In the genomic region with DNA sequence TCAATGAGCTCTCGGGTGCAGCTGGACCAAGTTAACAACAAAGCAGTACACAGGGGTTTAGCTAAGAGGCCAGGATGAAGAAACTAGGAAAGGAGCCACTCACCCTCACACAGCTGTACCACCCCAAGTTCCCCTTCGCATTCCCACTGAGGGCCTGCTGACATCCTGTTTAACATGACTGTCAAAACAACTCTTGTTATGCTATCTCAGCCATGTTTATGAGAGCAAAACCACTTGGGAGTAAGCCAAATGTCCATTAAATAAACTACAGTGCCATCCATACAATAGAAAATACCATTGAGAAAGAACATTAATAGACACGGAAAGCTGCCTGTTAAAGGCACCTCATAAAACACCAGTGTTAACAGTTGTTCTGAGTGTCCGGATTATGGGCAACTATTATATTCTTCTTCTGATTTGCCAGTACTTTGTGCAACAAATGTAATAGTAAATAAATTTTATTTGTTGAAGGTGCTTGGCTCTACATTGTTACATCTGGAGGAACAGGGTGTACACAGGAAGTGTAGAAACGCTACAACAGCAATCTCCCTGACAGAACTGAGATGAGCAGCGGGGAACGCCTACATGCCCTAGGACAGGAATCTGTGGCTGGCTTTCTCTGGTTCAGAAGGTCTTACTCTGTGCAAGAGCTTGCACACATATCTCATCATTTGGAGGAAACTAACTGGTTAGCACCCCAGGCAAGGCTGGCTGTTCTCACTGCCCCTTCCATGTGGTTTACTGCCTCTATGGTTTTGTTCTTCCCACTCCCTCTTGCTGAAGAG, we compare ENCODE assay signal across 9 cellular contexts.
DNase-seq lines count a peak whose midpoint lies in the region; ATAC-seq and TF ChIP-seq lines count a peak whose summit lies in the region.
"Had no signal": no experiment of that assay in that cellular context is flagged by ENCODE, and none has a peak within 500 bp of the region (broad histone marks: within the 10 kb centered on the region; RNA-seq: fewer than 3 reads in every experiment).

No MANE protein-coding gene starts in this region.

- peak overlapping the region; percentile 30 for H3K4me3 Mint-ChIP-seq in CD4-positive, alpha-beta T cell
- no peak overlapping the region for H3K4me3 Mint-ChIP-seq in activated naive CD8-positive, alpha-beta T cell treated with anti-CD3 and anti-CD28 coated beads for 36 hours
- H3K4me3 Mint-ChIP-seq in natural killer cell = peak overlapping the region; percentile 61

- peak overlapping the region; percentile 89 for H3K27ac Mint-ChIP-seq in CD4-positive, alpha-beta T cell
- peak overlapping the region; percentile 35 for H3K27ac Mint-ChIP-seq in activated naive CD8-positive, alpha-beta T cell treated with anti-CD3 and anti-CD28 coated beads for 36 hours
- peak overlapping the region; percentile 86 to 89 for H3K27ac Mint-ChIP-seq in natural killer cell
- H3K27ac Mint-ChIP-seq: stimulated activated naive CD8-positive, alpha-beta T cell treated with anti-CD3 and anti-CD28 coated beads, Interleukin-15, Interleukin-2, amounts not matched to agents 100 ng/mL and 50 ng/mL, for 24 hours had no signal

- peak overlapping the region; percentile 32 for H3K27ac ChIP-seq in CD4-positive, alpha-beta T cell (ENCODE audit: low read depth, low read length)

- CTCF ChIA-PET in CD4-positive, alpha-beta T cell (lab: Charles Lee) = no interaction called here

- no peaks in the 10 kb centered on the region for H3K36me3 Mint-ChIP-seq in CD4-positive, alpha-beta T cell (ENCODE audit: low read depth)
- no peaks in the 10 kb centered on the region for H3K36me3 Mint-ChIP-seq in activated naive CD8-positive, alpha-beta T cell treated with anti-CD3 and anti-CD28 coated beads for 36 hours
- no peaks in the 10 kb centered on the region for H3K36me3 Mint-ChIP-seq in natural killer cell

- ATAC-seq in CD4-positive, alpha-beta T cell (ENCODE audit: poor library complexity) = peak; percentile 63
- peak; percentile 60 for ATAC-seq in GM21360 (IDR thresholded peaks at IDR 0.05; ENCODE audit: unreplicated experiment)
- ATAC-seq in natural killer cell = peak; percentile 46 to 63 (median 52)
- no peak for ATAC-seq in GM19324 (IDR thresholded peaks at IDR 0.05; ENCODE audit: low FRiP score, unreplicated experiment)

- peaks cover 78% of the 10 kb centered on the region for H3K4me1 Mint-ChIP-seq in CD4-positive, alpha-beta T cell (ENCODE audit: low read depth)
- H3K4me1 Mint-ChIP-seq in activated naive CD8-positive, alpha-beta T cell treated with anti-CD3 and anti-CD28 coated beads for 36 hours = peaks cover 53% of the 10 kb centered on the region
- peaks cover 61 to 62% of the 10 kb centered on the region in 2 donors for H3K4me1 Mint-ChIP-seq in natural killer cell

- no peak for TF ChIP-seq CTCF in CD4-positive, alpha-beta T cell (IDR thresholded peaks at IDR 0.05)
- TF ChIP-seq CTCF in natural killer cell (IDR thresholded peaks at IDR 0.05) = no peak

- intact Hi-C loops in CD4-positive, alpha-beta T cell (cut with DNase I, micrococcal nuclease) = no loop called here
- intact Hi-C loops in natural killer cell (cut with micrococcal nuclease) = no loop called here

- POLR2A ChIA-PET in CD4-positive, alpha-beta T cell (lab: Charles Lee) = interaction anchor here (0.7 kb wide), 2 partner anchors 791 to 1173 kb away, joined by 3 read pairs; a partner anchor contains a TSS

- no peaks in the 10 kb centered on the region for H3K27me3 ChIP-seq in CD4-positive, alpha-beta T cell (ENCODE audit: control insufficient read depth, insufficient read depth, low read length)

- no peak for DNase-seq in CD4-positive, alpha-beta T cell
- DNase-seq in NAMALWA (ENCODE audit: low spot score) = peak; percentile 37
- DNase-seq in activated naive CD8-positive, alpha-beta T cell treated with anti-CD3 and anti-CD28 coated beads for 36 hours = peak; percentile 17
- no peak for DNase-seq in natural killer cell
- DNase-seq in retina = no peak
- no peak for DNase-seq in dedifferentiated amniotic fluid mesenchymal stem cell (ENCODE audit: extremely low spot score)

- no peaks in the 10 kb centered on the region for H3K9me3 Mint-ChIP-seq in CD4-positive, alpha-beta T cell
- H3K9me3 Mint-ChIP-seq in activated naive CD8-positive, alpha-beta T cell treated with anti-CD3 and anti-CD28 coated beads for 36 hours = no peaks in the 10 kb centered on the region
- no peaks in the 10 kb centered on the region for H3K9me3 Mint-ChIP-seq in natural killer cell
- H3K9me3 Mint-ChIP-seq: stimulated activated naive CD8-positive, alpha-beta T cell treated with anti-CD3 and anti-CD28 coated beads, Interleukin-15, Interleukin-2, amounts not matched to agents 100 ng/mL and 50 ng/mL, for 24 hours had no signal

- no peaks in the 10 kb centered on the region for H3K27me3 Mint-ChIP-seq in CD4-positive, alpha-beta T cell
- no peaks in the 10 kb centered on the region for H3K27me3 Mint-ChIP-seq in activated naive CD8-positive, alpha-beta T cell treated with anti-CD3 and anti-CD28 coated beads for 36 hours
- H3K27me3 Mint-ChIP-seq in natural killer cell (ENCODE audit: low read depth in 2 of 2) = no peaks in the 10 kb centered on the region
- H3K27me3 Mint-ChIP-seq: stimulated activated naive CD8-positive, alpha-beta T cell treated with anti-CD3 and anti-CD28 coated beads, Interleukin-15, Interleukin-2, amounts not matched to agents 100 ng/mL and 50 ng/mL, for 24 hours had no signal

- no peaks in the 10 kb centered on the region for H3K9me3 ChIP-seq in CD4-positive, alpha-beta T cell (ENCODE audit: control insufficient read depth, low read length)

Comparison
In these comparisons a context has a peak if more than half of its experiments do, and no peak if none do; other contexts are left out.
1. DNase-seq: peak in NAMALWA (single experiment) and activated naive CD8-positive, alpha-beta T cell treated with anti-CD3 and anti-CD28 coated beads for 36 hours (single experiment); none in CD4-positive, alpha-beta T cell (0 of 10), natural killer cell (single experiment), retina (single experiment) and dedifferentiated amniotic fluid mesenchymal stem cell (single experiment).
2. H3K27ac Mint-ChIP-seq: peak in every context shown above with its lines; median percentile 89 in CD4-positive, alpha-beta T cell; 88 in natural killer cell; 35 in activated naive CD8-positive, alpha-beta T cell treated with anti-CD3 and anti-CD28 coated beads for 36 hours.